ENCODE assay signal across 14 cellular contexts in the genomic region with DNA sequence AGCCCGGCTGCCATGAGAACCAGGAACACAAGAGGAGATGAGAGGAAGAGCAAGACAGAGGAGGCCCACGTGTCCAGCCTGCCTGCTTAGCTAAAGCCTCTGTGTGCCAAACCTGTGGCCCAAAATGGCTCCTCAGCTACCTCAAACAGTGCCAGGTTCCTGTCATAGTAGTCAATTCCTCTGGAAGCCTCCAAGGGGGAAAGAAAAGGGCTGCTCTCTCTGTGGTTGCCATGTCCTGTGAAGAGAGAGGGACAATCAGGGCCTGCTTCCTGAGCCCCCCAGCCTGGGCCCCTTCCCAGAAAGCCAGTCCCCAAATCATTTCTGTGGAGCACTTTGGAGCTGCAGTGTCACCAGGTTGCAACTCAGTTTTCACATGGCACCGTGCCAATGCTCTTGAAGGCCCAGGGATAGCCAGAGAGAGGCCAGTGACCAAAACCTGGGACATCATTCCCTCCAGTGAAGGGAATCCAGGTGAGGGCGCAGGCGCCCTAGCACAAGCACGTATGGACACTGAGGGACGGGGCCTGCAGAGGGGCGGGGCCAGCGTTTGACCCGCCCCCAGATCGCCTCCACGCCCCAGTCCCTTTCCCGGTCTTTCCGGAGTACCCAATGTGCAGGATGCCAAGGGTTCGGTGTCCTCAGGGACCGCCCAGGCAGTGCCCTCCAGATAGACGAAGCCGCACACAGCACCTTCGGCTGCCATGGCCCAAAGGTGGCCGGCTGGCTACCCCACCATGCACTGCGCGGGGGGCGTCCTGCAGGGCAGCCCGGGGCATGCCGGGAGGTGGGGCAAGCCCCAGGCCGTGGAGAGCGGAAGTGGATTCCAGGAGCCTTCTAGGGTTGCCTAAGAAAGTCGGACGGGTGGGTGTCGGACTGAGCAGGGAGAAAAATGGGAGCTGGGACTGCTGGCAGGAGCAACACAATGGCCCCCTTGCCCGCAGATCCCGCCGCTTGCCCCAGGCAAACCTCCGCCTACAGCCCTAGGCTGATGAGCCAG. TPM values are rescaled to one million over a fixed set of nuclear protein-coding genes. Genes with fewer than 3 reads are reported as not detected.
A peak's percentile ranks its signal among the peaks of the same experiment; 100 is the strongest.
DNase-seq lines count a peak whose midpoint lies in the region; ATAC-seq and TF ChIP-seq lines count a peak whose summit lies in the region.
"Had no signal": no experiment of that assay in that cellular context is flagged by ENCODE, and none has a peak within 500 bp of the region (broad histone marks: within the 10 kb centered on the region; RNA-seq: fewer than 3 reads in every experiment).

No MANE protein-coding gene starts in this region.

- no peak overlapping the region for H3K4me3 ChIP-seq in colonic mucosa
- H3K4me3 ChIP-seq in left lung = peak overlapping the region in 1 of 2 donors; percentile 20
- no peak overlapping the region for H3K4me3 ChIP-seq in suprapubic skin

- H3K36me3 ChIP-seq in colonic mucosa = no peaks in the 10 kb centered on the region
- peaks cover 0 to 41% of the 10 kb centered on the region in 2 donors for H3K36me3 ChIP-seq in left lung
- peaks cover 31% of the 10 kb centered on the region for H3K36me3 ChIP-seq in suprapubic skin

- peak overlapping the region; percentile 36 to 42 for H3K9ac ChIP-seq in colonic mucosa (ENCODE audit: low read depth in 2 of 2, low read length in 2 of 2)

- no peaks in the 10 kb centered on the region for H3K9me3 ChIP-seq in colonic mucosa
- no peaks in the 10 kb centered on the region for H3K9me3 ChIP-seq in left lung
- H3K9me3 ChIP-seq in suprapubic skin = no peaks in the 10 kb centered on the region

- TF ChIP-seq POLR2A in suprapubic skin (IDR thresholded peaks at IDR 0.05) = no peak

- H3K27me3 ChIP-seq in colonic mucosa (no peaks in the 10 kb centered on the region), left lung (no peaks in the 10 kb centered on the region), suprapubic skin (no peaks in the 10 kb centered on the region)

- intact Hi-C loops in colonic mucosa (cut with DNase I) (no loop called here), left lung (cut with DNase I) (no loop called here)

- H3K27ac ChIP-seq in colonic mucosa (no peak overlapping the region), left lung (peak overlapping the region; percentile 26 to 39), suprapubic skin (peak overlapping the region; percentile 28)
- H3K27ac ChIP-seq: 22Rv1 had no signal

- WGBS in suprapubic skin = 53% methylated on average over 22 of the region's 34 CpGs

- ATAC-seq in left lung = no peak
- ATAC-seq: left colon had no signal

- TF ChIP-seq CTCF in colonic mucosa (IDR thresholded peaks at IDR 0.05) = no peak
- TF ChIP-seq CTCF in left lung (IDR thresholded peaks at IDR 0.05) = no peak
- no peak for TF ChIP-seq CTCF in suprapubic skin (IDR thresholded peaks at IDR 0.05)

- H3K4me1 ChIP-seq in colonic mucosa = peaks cover 6% of the 10 kb centered on the region
- H3K4me1 ChIP-seq in left lung = peaks cover 34 to 87% of the 10 kb centered on the region in 2 donors
- peaks cover 81% of the 10 kb centered on the region for H3K4me1 ChIP-seq in suprapubic skin

- peak; percentile 31 for DNase-seq in DMS 273 (lab: John Stamatoyannopoulos, UW; ENCODE audit: unreplicated experiment)
- DNase-seq in DMS 273 treated with DMSO at 0.1 percent for 48 hours (lab: John Stamatoyannopoulos, UW) = no peak
- no peak for DNase-seq in colonic mucosa
- DNase-seq in left lung = peak in 1 of 2 donors; percentile 79
- peak in 1 of 2 donors; percentile 65 for DNase-seq in suprapubic skin (ENCODE audit: low spot score in 2 of 2)
- DNase-seq in KBM-7 = no peak
- DNase-seq in foreskin melanocyte = no peak
- DNase-seq in kidney glomerular epithelial cell (lab: John Stamatoyannopoulos, UW) = no peak
- DNase-seq: activated effector memory CD4-positive, alpha-beta T cell treated with anti-CD3 and anti-CD28 coated beads, Interleukin-2, amount 50 U/mL, for 16 hours; central memory CD4-positive, alpha-beta T cell; left colon; NCI-H1694 had no signal

- in situ Hi-C loops in KBM-7 (cut with MboI; ENCODE audit: low pct_unique_long_range_greater_than_20kb, low sequenced_read_pairs) = no loop called here

- TF ChIP-seq EP300 in suprapubic skin (IDR thresholded peaks at IDR 0.05) = no peak

RNA-seq across cellular contexts. Expression of a gene that starts 4.8 kb away (rescaled TPM):
- total RNA-seq in colonic mucosa (10 to 100 TPM in 1 of 2 donors, 1 to 10 TPM in 1; 8.7 to 17.0 TPM), left lung (100 to 1,000 TPM in 1 of 2 donors, 10 to 100 TPM in 1; 99.2 to 121 TPM), suprapubic skin (100 to 1,000 TPM in 1 of 4 donors, 10 to 100 TPM in 3; 31.2 to 165 (median 72.2) TPM)

RNA-seq across cellular contexts. Expression of a gene that starts 16.7 kb away (rescaled TPM):
- not detected for total RNA-seq in colonic mucosa
- total RNA-seq in left lung = under 1 TPM in 1 of 2 donors, not detected in 1; 0.60 TPM
- not detected for total RNA-seq in suprapubic skin
- total RNA-seq: HT-29 had no signal

RNA-seq across cellular contexts. Expression of a gene that starts 19.7 kb away (rescaled TPM):
- total RNA-seq in colonic mucosa (1 to 10 TPM; 3.4 to 3.6 TPM), left lung (10 to 100 TPM; 27.5 to 37.2 TPM), suprapubic skin (10 to 100 TPM; 10.6 to 61.4 (median 22.6) TPM)

RNA-seq across cellular contexts. Expression of a gene that starts 27.0 kb away (rescaled TPM):
- total RNA-seq in colonic mucosa (100 to 1,000 TPM; 120 to 124 TPM), left lung (10 to 100 TPM; 59.7 to 76.8 TPM), suprapubic skin (10 to 100 TPM; 13.5 to 31.2 (median 16.3) TPM)

RNA-seq across cellular contexts. Expression of a gene that starts 32.0 kb away (rescaled TPM):
- total RNA-seq in colonic mucosa (1 to 10 TPM in 1 of 2 donors, under 1 TPM in 1; 0.64 to 2.2 TPM), left lung (under 1 TPM in 1 of 2 donors, not detected in 1; 0.50 TPM), suprapubic skin (1 to 10 TPM in 3 of 4 donors, under 1 TPM in 1; 0.55 to 2.7 (median 1.8) TPM)
